Comparison of ENCODE assay signal across 8 cellular contexts in genomic region chr20:2651772-2652723, GRCh38. TPM values are rescaled to one million over a fixed set of nuclear protein-coding genes. Genes with fewer than 3 reads are reported as not detected.
DNase-seq lines count a peak whose midpoint lies in the region; TF ChIP-seq lines count a peak whose summit lies in the region.

Gene NOP56, plus strand, starts transcription at chr20:2652632. Its CDS starts 29 bp downstream, at chr20:2652661.

- H3K9me3 ChIP-seq in effector memory CD4-positive, alpha-beta T cell (ENCODE audit: control insufficient read depth, low read length) = no peaks in the 10 kb centered on the region
- no peaks in the 10 kb centered on the region for H3K9me3 ChIP-seq in mesenchymal stem cell (ENCODE audit: control insufficient read depth, low read length)

- peak within 1 kb of the TSS; percentile 91 to 100 for H3K18ac ChIP-seq in mesenchymal stem cell (ENCODE audit: low read depth in 1 of 2, low read length in 2 of 2)

- H3K79me1 ChIP-seq in mesenchymal stem cell (replicated peaks; ENCODE audit: low read length, poor library complexity, severe bottlenecking) = peaks cover 22% of the 10 kb centered on the region

- H3K4me2 ChIP-seq in mesenchymal stem cell (ENCODE audit: low read length, poor library complexity, severe bottlenecking) = peak within 1 kb of the TSS; percentile 91

- peak within 1 kb of the TSS; percentile 84 for H3K4me3 ChIP-seq in effector memory CD4-positive, alpha-beta T cell (ENCODE audit: insufficient read depth, low read depth, low read length, poor library complexity, severe bottlenecking)
- peak within 1 kb of the TSS; percentile 97 to 99 for H3K4me3 ChIP-seq in mesenchymal stem cell (ENCODE audit: insufficient read depth in 1 of 2, low read depth in 1 of 2, low read length in 2 of 2)

- peak within 1 kb of the TSS; percentile 97 for H4K8ac ChIP-seq in mesenchymal stem cell (ENCODE audit: low read length)

- peaks cover 18% of the 10 kb centered on the region for H3K4me1 ChIP-seq in effector memory CD4-positive, alpha-beta T cell (ENCODE audit: control insufficient read depth, insufficient read depth, low read length, poor library complexity, severe bottlenecking)
- peaks cover 12% of the 10 kb centered on the region for H3K4me1 ChIP-seq in mesenchymal stem cell (ENCODE audit: control insufficient read depth, insufficient read depth, low read depth, low read length)

- H3K27ac ChIP-seq in effector memory CD4-positive, alpha-beta T cell (ENCODE audit: insufficient read depth, low read length, poor library complexity, severe bottlenecking) = peak within 1 kb of the TSS; percentile 90
- H3K27ac ChIP-seq in mesenchymal stem cell (ENCODE audit: low read length, poor library complexity, severe bottlenecking) = peak within 1 kb of the TSS; percentile 80

- peak within 1 kb of the TSS; percentile 96 for H3K9ac ChIP-seq in mesenchymal stem cell (ENCODE audit: low read length)

- peak within 1 kb of the TSS; percentile 35 for H2BK15ac ChIP-seq in mesenchymal stem cell (ENCODE audit: low read depth, poor library complexity, severe bottlenecking)

- under 1% methylated on average over 92 of the region's 101 CpGs for WGBS in mesenchymal stem cell

- H4K91ac ChIP-seq in mesenchymal stem cell (ENCODE audit: low read length) = peak within 1 kb of the TSS; percentile 96

- peak within 1 kb of the TSS; percentile 91 to 95 for H3K4ac ChIP-seq in mesenchymal stem cell (ENCODE audit: low read depth in 1 of 2, low read length in 2 of 2)

- peak within 1 kb of the TSS in 1 of 2 experiments; percentile 29 for H2BK12ac ChIP-seq in mesenchymal stem cell (ENCODE audit: low read length in 2 of 2)

- H3K36me3 ChIP-seq in effector memory CD4-positive, alpha-beta T cell (ENCODE audit: control insufficient read depth, insufficient read depth, low read length) = peaks cover 31% of the 10 kb centered on the region
- H3K36me3 ChIP-seq in mesenchymal stem cell (ENCODE audit: control insufficient read depth in 1 of 2, insufficient read depth in 2 of 2, low read depth in 1 of 2, low read length in 2 of 2) = peaks cover 32 to 33% of the 10 kb centered on the region in 2 experiments

- H2AFZ ChIP-seq in mesenchymal stem cell (ENCODE audit: low read depth, low read length) = peak within 1 kb of the TSS; percentile 89

- H3K14ac ChIP-seq in mesenchymal stem cell (ENCODE audit: low read length in 2 of 2) = peak within 1 kb of the TSS in 1 of 2 experiments; percentile 97

- no peaks in the 10 kb centered on the region for H3K27me3 ChIP-seq in effector memory CD4-positive, alpha-beta T cell (replicated peaks; ENCODE audit: control insufficient read depth, insufficient read depth, low read length, poor library complexity, severe bottlenecking)
- no peaks in the 10 kb centered on the region for H3K27me3 ChIP-seq in mesenchymal stem cell (ENCODE audit: control insufficient read depth in 1 of 2, insufficient read depth in 1 of 2, low read length in 2 of 2)

- H2BK5ac ChIP-seq in mesenchymal stem cell (ENCODE audit: low read depth, low read length, poor library complexity, severe bottlenecking) = peak within 1 kb of the TSS; percentile 75

- H2BK120ac ChIP-seq in mesenchymal stem cell (ENCODE audit: low read depth, low read length) = peak within 1 kb of the TSS; percentile 84

- peak within 1 kb of the TSS; percentile 7 for H2AK5ac ChIP-seq in mesenchymal stem cell (ENCODE audit: low read length, severe bottlenecking)

- no peak for TF ChIP-seq CTCF in GM20000 (IDR thresholded peaks at IDR 0.05; ENCODE audit: extremely low read depth, missing control alignments)

- DNase-seq in CMK (ENCODE audit: low read depth) = peak; percentile 95
- DNase-seq in GM20000 (ENCODE audit: low spot score) = peak; percentile 97
- DNase-seq in HT-29 (ENCODE audit: low spot score) = peak; percentile 90
- DNase-seq in NOMO-1 treated with DMSO at 0.1 percent for 48 hours (lab: John Stamatoyannopoulos, UW; ENCODE audit: unreplicated experiment) = peak; percentile 76
- DNase-seq in activated CD8-positive, alpha-beta memory T cell treated with anti-CD3 and anti-CD28 coated beads for 4 hours (ENCODE audit: low read depth in 2 of 2) = peak; percentile 87 to 88
- DNase-seq in effector memory CD4-positive, alpha-beta T cell = peak; percentile 88 to 92 (median 91)
- peak; percentile 92 for DNase-seq in mesenchymal stem cell
- DNase-seq in stimulated activated CD8-positive, alpha-beta memory T cell treated with anti-CD3 and anti-CD28 coated beads, Interleukin-12 subunit alpha, Interleukin-12 subunit beta, amount 100 ng/mL, for 24 hours (ENCODE audit: extremely low read depth) = peak; percentile 80

- H3K23ac ChIP-seq in mesenchymal stem cell (ENCODE audit: low read length in 2 of 2) = peak within 1 kb of the TSS in 1 of 2 experiments; percentile 99

RNA-seq across cellular contexts. Expression of gene NOP56, which starts in this region (rescaled TPM):
- total RNA-seq in HT-29 (2014; rRNA removed; shearing (Covaris generic)) = 365 and 383 TPM in 2 replicates
- polyA plus RNA-seq in mesenchymal stem cell (2013, experiment 1 of 2) = 94.9 TPM
- polyA plus RNA-seq in mesenchymal stem cell (2013, experiment 2 of 2) = 91.1 TPM

Comparison
In these comparisons a context has a peak if more than half of its experiments do, and no peak if none do; other contexts are left out.
1. Peak in every context shown above with its lines: DNase-seq, H3K4me3 ChIP-seq and H3K27ac ChIP-seq.